ENCODE assay signal across 1 cellular context in the genomic region with DNA sequence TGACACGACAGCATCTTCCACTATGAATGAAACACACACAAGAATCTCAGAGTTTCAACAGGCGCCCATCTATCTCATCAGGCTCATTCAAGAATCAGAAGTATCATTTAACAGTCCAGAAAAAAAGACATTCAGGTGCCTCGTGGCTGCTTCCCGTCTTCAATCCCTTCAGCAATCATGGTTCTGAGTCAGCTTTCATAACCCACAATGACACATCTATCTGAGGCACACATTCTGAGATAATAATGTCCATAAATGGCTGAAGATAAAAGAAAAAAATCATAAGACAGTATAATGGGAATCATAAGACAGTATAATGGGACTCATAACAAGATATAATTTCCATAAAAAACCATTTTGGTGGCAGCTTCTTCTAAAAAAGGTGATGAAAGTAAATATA.
TF ChIP-seq lines count a peak whose summit lies in the region.

No MANE protein-coding gene starts in this region.

TF ChIP-seq in K562, 482 proteins besides CTCF, POLR2A, EP300 and RAD21 (continued from another document):
- TF ChIP-seq, protein P1, sequence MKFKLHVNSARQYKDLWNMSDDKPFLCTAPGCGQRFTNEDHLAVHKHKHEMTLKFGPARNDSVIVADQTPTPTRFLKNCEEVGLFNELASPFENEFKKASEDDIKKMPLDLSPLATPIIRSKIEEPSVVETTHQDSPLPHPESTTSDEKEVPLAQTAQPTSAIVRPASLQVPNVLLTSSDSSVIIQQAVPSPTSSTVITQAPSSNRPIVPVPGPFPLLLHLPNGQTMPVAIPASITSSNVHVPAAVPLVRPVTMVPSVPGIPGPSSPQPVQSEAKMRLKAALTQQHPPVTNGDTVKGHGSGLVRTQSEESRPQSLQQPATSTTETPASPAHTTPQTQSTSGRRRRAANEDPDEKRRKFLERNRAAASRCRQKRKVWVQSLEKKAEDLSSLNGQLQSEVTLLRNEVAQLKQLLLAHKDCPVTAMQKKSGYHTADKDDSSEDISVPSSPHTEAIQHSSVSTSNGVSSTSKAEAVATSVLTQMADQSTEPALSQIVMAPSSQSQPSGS (CRISPR knock-in tag; IDR thresholded peaks at IDR 0.05) = no peak
- 0 out of 2 replicates have a peak, but pooled peaks have one; percentile 7 for TF ChIP-seq KLF16 (IDR thresholded peaks at IDR 0.05)
- peak; percentile 27; the same call in 1 of the 2 replicates for TF ChIP-seq ZNF384 (IDR thresholded peaks at IDR 0.05; ENCODE audit: low read depth, low read length)
